In genomic region chr13:114341003-114341777, GRCh38 we compare ENCODE assay signal across 19 cellular contexts.
"Had no signal": no experiment of that assay in that cellular context is flagged by ENCODE, and none has a peak within 500 bp of the region (broad histone marks: within the 10 kb centered on the region; RNA-seq: fewer than 3 reads in every experiment).

No MANE protein-coding gene starts in this region.

- H2AFZ ChIP-seq: parathyroid adenoma had no signal

- H3K9me3 ChIP-seq: ascending aorta, breast epithelium, lower lobe of right lung, thyroid gland, uterus had no signal

- H3K27me3 ChIP-seq: ascending aorta, breast epithelium, thyroid gland, uterus had no signal

- DNase-seq: activated CD4-positive, alpha-beta T cell treated with anti-CD3 and anti-CD28 coated beads for 1 hour; activated CD4-positive, alpha-beta T cell treated with anti-CD3 and anti-CD28 coated beads, Interleukin-2, amount 50 U/mL, for 4 hours; activated naive CD4-positive, alpha-beta T cell treated with anti-CD3 and anti-CD28 coated beads for 36 hours; activated T-cell treated with anti-CD3 and anti-CD28 coated beads, Interleukin-2, amount 50 U/mL, for 1 hour; dermis blood vessel endothelial cell; head of caudate nucleus; lower lobe of right lung; stimulated activated CD4-positive, alpha-beta T cell treated with anti-CD3 and anti-CD28 coated beads, Interleukin-12 subunit alpha, Interleukin-12 subunit beta, amount 100 ng/mL, for 4 hours; stimulated activated CD4-positive, alpha-beta T cell treated with anti-CD3 and anti-CD28 coated beads, Interleukin-2, amount 100 ng/mL, for 24 hours; thyroid gland; uterus had no signal

- H3K27ac ChIP-seq: ascending aorta, breast epithelium, lower lobe of right lung, parathyroid adenoma, thyroid gland, uterus had no signal

- H3K4me3 ChIP-seq: ascending aorta, breast epithelium, lower lobe of right lung, thyroid gland, uterus had no signal

- H3K4me1 ChIP-seq: ascending aorta, breast epithelium, parathyroid adenoma, thyroid gland, uterus had no signal

- H3K27ac Mint-ChIP-seq: activated naive CD4-positive, alpha-beta T cell treated with anti-CD3 and anti-CD28 coated beads for 36 hours; activated T-helper 2 cell treated with anti-CD3 and anti-CD28 coated beads, Interferon-gamma antibody, Interleukin-2, Interleukin-4, amounts not matched to agents 10 μg/mL and 5 μg/mL and 100 μg/mL, durations not matched to agents 14 hours and 24 hours and 36 hours had no signal

- H3K36me3 Mint-ChIP-seq: activated CD8-positive, alpha-beta memory T cell treated with anti-CD3 and anti-CD28 coated beads, Interleukin-2, amount 10 ng/mL, durations not matched to agents 7 days and 5 days; stimulated activated effector memory CD8-positive, alpha-beta T cell treated with anti-CD3 and anti-CD28 coated beads, Interleukin-12 subunit alpha, Interleukin-12 subunit beta, amount 100 ng/mL, for 72 hours had no signal

- H3K4me1 Mint-ChIP-seq: neural crest cell had no signal

- H3K9ac ChIP-seq: parathyroid adenoma had no signal

- H3K79me2 ChIP-seq: parathyroid adenoma had no signal

- H3K4me3 Mint-ChIP-seq: activated naive CD4-positive, alpha-beta T cell treated with anti-CD3 and anti-CD28 coated beads for 36 hours; neural crest cell had no signal

- H3K9me3 Mint-ChIP-seq: activated naive CD4-positive, alpha-beta T cell treated with anti-CD3 and anti-CD28 coated beads for 36 hours; activated naive CD8-positive, alpha-beta T cell treated with anti-CD3 and anti-CD28 coated beads, Interleukin-2, amount 50 U/mL, for 24 hours; activated T-helper 2 cell treated with anti-CD3 and anti-CD28 coated beads, Interferon-gamma antibody, Interleukin-2, Interleukin-4, amounts not matched to agents 10 μg/mL and 5 μg/mL and 100 μg/mL, durations not matched to agents 14 hours and 24 hours and 36 hours; neural crest cell; stimulated activated effector memory CD8-positive, alpha-beta T cell treated with anti-CD3 and anti-CD28 coated beads, Interleukin-12 subunit alpha, Interleukin-12 subunit beta, amount 100 ng/mL, for 72 hours had no signal

- H3K36me3 ChIP-seq: ascending aorta, breast epithelium, lower lobe of right lung, thyroid gland, uterus had no signal
